Comparison of ENCODE assay signal across 8 cellular contexts in the genomic region with DNA sequence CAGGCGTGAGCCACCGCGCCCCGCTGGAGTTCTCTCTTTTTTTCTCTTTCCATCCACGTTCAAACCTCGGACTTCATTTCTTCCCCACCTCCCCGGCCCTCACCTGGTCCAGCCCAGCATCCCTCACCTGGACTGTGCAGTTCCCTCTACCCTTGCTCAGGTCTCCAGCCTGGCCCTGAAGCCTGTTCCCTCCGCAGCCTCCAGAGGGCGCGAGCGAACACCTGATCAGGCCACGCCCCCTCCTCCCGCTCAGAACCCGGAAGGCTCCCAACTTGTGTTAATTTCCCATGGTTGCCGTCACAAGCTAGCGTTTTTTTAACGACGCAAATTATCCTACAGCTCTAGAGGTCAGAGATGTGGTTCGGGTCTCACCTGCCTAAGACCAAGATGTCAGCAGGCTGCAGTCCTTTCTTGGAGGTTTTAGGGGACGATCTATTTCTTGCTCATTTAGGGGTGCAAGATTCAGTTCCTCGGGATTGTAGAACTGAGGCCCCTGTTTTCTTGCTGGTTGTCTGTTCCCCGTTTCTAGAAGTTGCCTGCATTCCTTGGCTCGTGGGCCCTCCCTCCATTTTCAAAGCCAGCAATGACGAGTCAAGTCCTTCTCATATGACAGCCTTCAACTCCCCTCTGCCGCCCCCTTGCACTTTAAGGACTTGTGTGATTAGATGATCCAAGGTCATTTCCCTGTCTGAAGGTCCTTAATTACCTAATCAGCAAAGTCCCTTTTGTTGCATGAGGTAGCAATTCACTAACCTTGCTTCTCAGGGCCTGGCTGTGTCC. TPM values are rescaled to one million over a fixed set of nuclear protein-coding genes. Genes with fewer than 3 reads are reported as not detected.
DNase-seq lines count a peak whose midpoint lies in the region; ATAC-seq and TF ChIP-seq lines count a peak whose summit lies in the region.
"Not testable (repeated sequence)": the region's sequence is repeated elsewhere in the genome, so short reads cannot be mapped to it uniquely, and the experiment has no call there.

No MANE protein-coding gene starts in this region.

- not testable (repeated sequence) for H3F3A ChIP-seq in GM23338 (replicated peaks; ENCODE audit: low read depth)

- peaks cover 0 to 34% (median 12%) of the 10 kb centered on the region in 10 experiments; a peak in 16 of 20 replicates for H3K4me1 ChIP-seq in BLaER1 treated with 17β-estradiol and CSF1 and Interleukin-3, amounts not matched to agents 10 nM and 100 nM
- H3K4me1 ChIP-seq in GM23338 (ENCODE audit: insufficient read depth) = not testable (repeated sequence)

- not testable (repeated sequence) for H3K9me3 Mint-ChIP-seq in GM23338; activated naive CD8-positive, alpha-beta T cell treated with anti-CD3 and anti-CD28 coated beads, Interleukin-2, amount 50 U/mL, for 24 hours; neural crest cell

- not testable (repeated sequence) for H3K27ac Mint-ChIP-seq in GM23338; activated naive CD8-positive, alpha-beta T cell treated with anti-CD3 and anti-CD28 coated beads, Interleukin-2, amount 50 U/mL, for 24 hours; neural crest cell (ENCODE audit: unreplicated experiment)

- H3K9me3 ChIP-seq in BLaER1 treated with 17β-estradiol and CSF1 and Interleukin-3, amounts not matched to agents 10 nM and 100 nM (replicated peaks in 1 of 11) = not testable (repeated sequence)

- not testable (repeated sequence) for H3K36me3 ChIP-seq in BLaER1 treated with 17β-estradiol and CSF1 and Interleukin-3, amounts not matched to agents 10 nM and 100 nM; GM23338 (ENCODE audit: insufficient read depth)

- not testable (repeated sequence) for H3K4me3 Mint-ChIP-seq in GM23338, neural crest cell
- peak overlapping the region; percentile 21 for H3K4me3 Mint-ChIP-seq in activated naive CD8-positive, alpha-beta T cell treated with anti-CD3 and anti-CD28 coated beads, Interleukin-2, amount 50 U/mL, for 24 hours

- not testable (repeated sequence) for H3K36me3 Mint-ChIP-seq in GM23338 (ENCODE audit: low read depth); activated naive CD8-positive, alpha-beta T cell treated with anti-CD3 and anti-CD28 coated beads, Interleukin-2, amount 50 U/mL, for 24 hours (ENCODE audit: low read depth); neural crest cell (ENCODE audit: low read depth)

- peak; percentile 35 to 43 for TF ChIP-seq CTCF in GM23338 (conservative IDR thresholded peaks at IDR 0.05; ENCODE audit: low read depth in 2 of 2)
- TF ChIP-seq CTCF in fibroblast of villous mesenchyme (IDR thresholded peaks at IDR 0.05; ENCODE audit: insufficient read depth, low read depth, low read length) = peak; percentile 21
- TF ChIP-seq CTCF in neural crest cell (conservative IDR thresholded peaks at IDR 0.05) = peak; percentile 61

- DNase-seq in GM23338 (ENCODE audit: low spot score) (peak; percentile 22), NAMALWA (ENCODE audit: low spot score) (peak; percentile 28)
- peak; percentile 24 to 41 for DNase-seq in activated CD4-positive, alpha-beta T cell treated with anti-CD3 and anti-CD28 coated beads, Interleukin-2, amount 50 U/mL, for 24 hours (ENCODE audit: low read depth in 1 of 2, low spot score in 1 of 2)
- DNase-seq in activated naive CD8-positive, alpha-beta T cell treated with anti-CD3 and anti-CD28 coated beads, Interleukin-2, amount 50 U/mL, for 24 hours = peak; percentile 47
- not testable (repeated sequence) for DNase-seq in fibroblast of villous mesenchyme (ENCODE audit: low read depth); neural crest cell (ENCODE audit: low read depth, low spot score)
- DNase-seq in stimulated activated CD8-positive, alpha-beta memory T cell treated with anti-CD3 and anti-CD28 coated beads, Interleukin-12 subunit alpha, Interleukin-12 subunit beta, amount 100 ng/mL, for 1 hour (ENCODE audit: low read depth) = peak; percentile 36

- peak overlapping the region in 6 of 11 experiments; percentile 32 to 67 (median 48); a peak in 7 of 22 replicates for H3K4me2 ChIP-seq in BLaER1 treated with 17β-estradiol and CSF1 and Interleukin-3, amounts not matched to agents 10 nM and 100 nM
- peak overlapping the region; percentile 70; the same call in 1 of the 2 replicates for H3K4me2 ChIP-seq in GM23338

- H3K4me3 ChIP-seq in BLaER1 treated with 17β-estradiol and CSF1 and Interleukin-3, amounts not matched to agents 10 nM and 100 nM = peak overlapping the region in 1 of 10 experiments; percentile 42; a peak in 1 of 20 replicates
- H3K4me3 ChIP-seq in GM23338 = peak overlapping the region; percentile 43
- not testable (repeated sequence) for H3K4me3 ChIP-seq in fibroblast of villous mesenchyme (ENCODE audit: low read depth, low read length)

- not testable (repeated sequence) for H3K27me3 ChIP-seq in BLaER1 treated with 17β-estradiol and CSF1 and Interleukin-3, amounts not matched to agents 10 nM and 100 nM; GM23338 (ENCODE audit: insufficient read depth)

- H3K9ac ChIP-seq in BLaER1 treated with 17β-estradiol and CSF1 and Interleukin-3, amounts not matched to agents 10 nM and 100 nM = peak overlapping the region in 3 of 11 experiments; percentile 38 to 46 (median 44); a peak in 2 of 22 replicates

- ATAC-seq in GM23338 = peak; percentile 79
- peak; percentile 80 for ATAC-seq in activated naive CD8-positive, alpha-beta T cell treated with anti-CD3 and anti-CD28 coated beads, Interleukin-2, amount 50 U/mL, for 24 hours

- not testable (repeated sequence) for H3K27me3 Mint-ChIP-seq in GM23338 (ENCODE audit: insufficient read depth, low read depth, poor library complexity); activated naive CD8-positive, alpha-beta T cell treated with anti-CD3 and anti-CD28 coated beads, Interleukin-2, amount 50 U/mL, for 24 hours; neural crest cell (ENCODE audit: low read depth)

- H3K9me2 ChIP-seq in GM23338 (ENCODE audit: insufficient read depth) = not testable (repeated sequence)

- H2AFZ ChIP-seq in GM23338 = peak overlapping the region; percentile 78; the same call in 1 of the 2 replicates

- H4K20me1 ChIP-seq in BLaER1 treated with 17β-estradiol and CSF1 and Interleukin-3, amounts not matched to agents 10 nM and 100 nM; GM23338 (replicated peaks; ENCODE audit: insufficient read depth): not testable (repeated sequence)

- not testable (repeated sequence) for H3K4me1 Mint-ChIP-seq in GM23338; activated naive CD8-positive, alpha-beta T cell treated with anti-CD3 and anti-CD28 coated beads, Interleukin-2, amount 50 U/mL, for 24 hours; neural crest cell

- H3K79me2 ChIP-seq in GM23338 (replicated peaks; ENCODE audit: insufficient read depth) = not testable (repeated sequence)

- H3K27ac ChIP-seq in BLaER1 treated with 17β-estradiol and CSF1 and Interleukin-3, amounts not matched to agents 10 nM and 100 nM = peak overlapping the region in 9 of 11 experiments; percentile 40 to 65 (median 55); a peak in 13 of 22 replicates
- not testable (repeated sequence) for H3K27ac ChIP-seq in GM23338 (ENCODE audit: low read depth)

RNA-seq across cellular contexts. Expression of a gene that starts 59.9 kb away (rescaled TPM):
- total RNA-seq in GM23338 (2014; rRNA removed; shearing (Covaris generic)) = 14.3 and 24.3 TPM in 2 replicates
- polyA plus RNA-seq in GM23338 (2016; fragmentation: Nextera tagmentation; extraction: Ambion mirVana) = 21.4 and 22.5 TPM in 2 replicates
- total RNA-seq in fibroblast of villous mesenchyme (12.9 and 14.2 TPM in 2 replicates), neural crest cell (28.5 and 33.1 TPM in 2 replicates)
